ENCODE assay signal across 1 cellular context in genomic region chr12:51083140-51083833, GRCh38.
A peak's percentile ranks its signal among the peaks of the same experiment; 100 is the strongest.
TF ChIP-seq lines count a peak whose summit lies in the region.

Gene CSRNP2 (minus strand): TSS chr12:51083596. CDS start chr12:51076561, 7,035 bp downstream.

TF ChIP-seq in GM12878, 131 proteins besides CTCF, POLR2A, EP300 and RAD21 (continued from another document and continues in another):
- TF ChIP-seq MEF2A (IDR thresholded peaks at IDR 0.05; ENCODE audit: insufficient read depth, low read depth, low read length) (0 out of 2 replicates have a peak, but pooled peaks have one; percentile 57), ETV6 (conservative IDR thresholded peaks at IDR 0.05 in 1 of 2, IDR thresholded peaks at IDR 0.05 in 1 of 2; ENCODE audit: borderline replicate concordance in 1 of 2, low read depth in 1 of 2) (no peak), RB1 (IDR thresholded peaks at IDR 0.05; ENCODE audit: borderline replicate concordance) (peak; percentile 53; the same call in 1 of the 2 replicates), NFXL1 (IDR thresholded peaks at IDR 0.05; ENCODE audit: borderline replicate concordance) (no peak), NRF1 (conservative IDR thresholded peaks at IDR 0.05; ENCODE audit: low read depth, low read length) (no peak), IKZF1 (conservative IDR thresholded peaks at IDR 0.05) (peak; percentile 82), E2F4 (IDR thresholded peaks at IDR 0.05; ENCODE audit: low read depth, low read length) (peak; percentile 60; the same call in 1 of the 2 replicates), BHLHE40 (IDR thresholded peaks at IDR 0.05; ENCODE audit: borderline replicate concordance in 1 of 2, low read depth in 2 of 2, low read length in 1 of 2) (peak; percentile 59 to 81; a peak in 3 of 4 replicates), E4F1 (IDR thresholded peaks at IDR 0.05; ENCODE audit: borderline replicate concordance, partially characterized antibody) (peak; percentile 62), ASH2L (IDR thresholded peaks at IDR 0.05; ENCODE audit: borderline replicate concordance, low read depth) (no peak), RBBP5 (conservative IDR thresholded peaks at IDR 0.05) (no peak), ZNF217 (IDR thresholded peaks at IDR 0.05) (0 out of 2 replicates have a peak, but pooled peaks have one; percentile 26), NR2C1 (IDR thresholded peaks at IDR 0.05) (peak; percentile 82), HCFC1 (IDR thresholded peaks at IDR 0.05; ENCODE audit: low read length) (peak; percentile 94), CREM (IDR thresholded peaks at IDR 0.05; ENCODE audit: low read depth) (peak; percentile 84; the same call in 1 of the 2 replicates), POLR2AphosphoS2 (IDR thresholded peaks at IDR 0.05; ENCODE audit: low read depth, low read length) (peak; percentile 94), USF2 (IDR thresholded peaks at IDR 0.05; ENCODE audit: borderline replicate concordance, low read depth, low read length) (no peak), CHD4 (IDR thresholded peaks at IDR 0.05) (no peak), NFIC (IDR thresholded peaks at IDR 0.05; ENCODE audit: low read depth, low read length) (no peak), SIX5 (IDR thresholded peaks at IDR 0.05; ENCODE audit: low read depth, low read length, severe bottlenecking) (peak; percentile 93), ZNF687 (IDR thresholded peaks at IDR 0.05) (peak; percentile 90), HDGF (IDR thresholded peaks at IDR 0.05) (peak; percentile 10; the same call in 1 of the 2 replicates), MEF2B (IDR thresholded peaks at IDR 0.05; ENCODE audit: partially characterized antibody, poor library complexity, severe bottlenecking) (peak; percentile 16), ELK1 (IDR thresholded peaks at IDR 0.05; ENCODE audit: low read depth, low read length) (0 out of 2 replicates have a peak, but pooled peaks have one; percentile 24), NR2F1 (conservative IDR thresholded peaks at IDR 0.05) (peak; percentile 64), CBX5 (IDR thresholded peaks at IDR 0.05; ENCODE audit: low read depth) (peak; percentile 89; the same call in 1 of the 2 replicates), NFYA (IDR thresholded peaks at IDR 0.05; ENCODE audit: borderline replicate concordance, low read depth, low read length) (no peak), USF1 (IDR thresholded peaks at IDR 0.05; ENCODE audit: borderline replicate concordance, extremely low read length, insufficient read depth, low read depth, low read length) (no peak), RCOR1 (conservative IDR thresholded peaks at IDR 0.05; ENCODE audit: low read depth, low read length) (no peak), RELA (IDR thresholded peaks at IDR 0.05; ENCODE audit: borderline replicate concordance, partially characterized antibody) (peak; percentile 30), ZNF274 (IDR thresholded peaks at IDR 0.05; ENCODE audit: insufficient read depth, insufficient read length) (no peak), MTA2 (IDR thresholded peaks at IDR 0.05; ENCODE audit: low read depth) (no peak), GATAD2B (conservative IDR thresholded peaks at IDR 0.05; ENCODE audit: low read depth) (peak; percentile 86; the same call in 1 of the 2 replicates), PAX5 (IDR thresholded peaks at IDR 0.05; ENCODE audit: borderline replicate concordance, low read depth, low read length) (no peak), SUPT20H (IDR thresholded peaks at IDR 0.05; ENCODE audit: borderline replicate concordance, control insufficient read depth, low read depth, low read length) (no peak), TCF7 (IDR thresholded peaks at IDR 0.05; ENCODE audit: borderline replicate concordance) (no peak), HDAC6 (IDR thresholded peaks at IDR 0.05; ENCODE audit: unreplicated experiment) (peak; percentile 84), SREBF2 (IDR thresholded peaks at IDR 0.05; ENCODE audit: low read length) (no peak), IRF3 (IDR thresholded peaks at IDR 0.05) (no peak), REST (IDR thresholded peaks at IDR 0.05; ENCODE audit: low read depth, low read length) (0 out of 2 replicates have a peak, but pooled peaks have one; percentile 19), ATF3 (IDR thresholded peaks at IDR 0.05; ENCODE audit: borderline replicate concordance, extremely low read depth, low read depth, low read length) (no peak), POU2F2 (IDR thresholded peaks at IDR 0.05; ENCODE audit: borderline replicate concordance, low read depth, low read length) (peak; percentile 96), EED (IDR thresholded peaks at IDR 0.05; ENCODE audit: low read depth) (no peak; the same call in 1 of the 2 replicates), ZBED1 (IDR thresholded peaks at IDR 0.05; ENCODE audit: borderline replicate concordance) (no peak), EZH2 (IDR thresholded peaks at IDR 0.05; ENCODE audit: borderline replicate concordance, control insufficient read depth, low read depth, low read length) (no peak), SKIL (IDR thresholded peaks at IDR 0.05; ENCODE audit: low read depth, poor library complexity, severe bottlenecking) (no peak), WRNIP1 (IDR thresholded peaks at IDR 0.05; ENCODE audit: borderline replicate concordance, low read depth, low read length) (no peak)
